ENCODE assay signal across 2 cellular contexts in genomic region chr20:33015700-33016580, GRCh38.
TF ChIP-seq lines count a peak whose summit lies in the region.

No MANE protein-coding gene starts in this region.

TF ChIP-seq in HepG2, 621 proteins besides CTCF, POLR2A, EP300 and RAD21 (continues in another document):
- TF ChIP-seq ZHX1 (CRISPR knock-in tag; IDR thresholded peaks at IDR 0.05; ENCODE audit: low read depth), result no peak
- peak; percentile 89 for TF ChIP-seq RBM22 (optimal IDR thresholded peaks at IDR 0.05; ENCODE audit: low read length)
- 0 out of 2 replicates have a peak, but pooled peaks have one; percentile 33 for TF ChIP-seq TARDBP (CRISPR knock-in tag; IDR thresholded peaks at IDR 0.05)
- TF ChIP-seq HNRNPH1 (optimal IDR thresholded peaks at IDR 0.05; ENCODE audit: low read depth, low read length), result peak; percentile 94
- TF ChIP-seq ZNF572 (CRISPR knock-in tag; IDR thresholded peaks at IDR 0.05), result no peak
- peak; percentile 77 for TF ChIP-seq RBFOX2 (IDR thresholded peaks at IDR 0.05; ENCODE audit: low read depth, low read length)
- TF ChIP-seq ZMYM3 (CRISPR knock-in tag; IDR thresholded peaks at IDR 0.05), result 0 out of 2 replicates have a peak, but pooled peaks have one; percentile 28
- TF ChIP-seq BRD4 (CRISPR knock-in tag; IDR thresholded peaks at IDR 0.05), result no peak
- no peak for TF ChIP-seq ZSCAN20 (CRISPR knock-in tag; IDR thresholded peaks at IDR 0.05; ENCODE audit: borderline replicate concordance)
- TF ChIP-seq AGO1 (IDR thresholded peaks at IDR 0.05; ENCODE audit: low read depth, low read length, poor library complexity, severe bottlenecking), result peak; percentile 62
- peak; percentile 55; the same call in 1 of the 2 replicates for TF ChIP-seq HNRNPL (IDR thresholded peaks at IDR 0.05; ENCODE audit: low read depth, low read length)
- no peak for TF ChIP-seq ZNF619 (CRISPR knock-in tag; IDR thresholded peaks at IDR 0.05)
- 0 out of 2 replicates have a peak, but pooled peaks have one; percentile 15 for TF ChIP-seq ZNF350 (CRISPR knock-in tag; IDR thresholded peaks at IDR 0.05; ENCODE audit: borderline replicate concordance, low read depth)
- TF ChIP-seq CSRNP1 (CRISPR knock-in tag; IDR thresholded peaks at IDR 0.05), result 0 out of 2 replicates have a peak, but pooled peaks have one; percentile 30
- peak; percentile 47; the same call in 1 of the 2 replicates for TF ChIP-seq TBX2 (CRISPR knock-in tag; IDR thresholded peaks at IDR 0.05; ENCODE audit: borderline replicate concordance)
- no peak for TF ChIP-seq AHDC1 (CRISPR knock-in tag; IDR thresholded peaks at IDR 0.05; ENCODE audit: borderline replicate concordance)
- peak; percentile 15 for TF ChIP-seq XRCC5 (optimal IDR thresholded peaks at IDR 0.05; ENCODE audit: low read length)
- peak; percentile 45; the same call in 1 of the 2 replicates for TF ChIP-seq POLR2AphosphoS5 (IDR thresholded peaks at IDR 0.05; ENCODE audit: low read depth, low read length)

TF ChIP-seq in H1, 55 proteins besides CTCF, POLR2A, EP300 and RAD21:
- TF ChIP-seq RBBP5 (IDR thresholded peaks at IDR 0.05; ENCODE audit: borderline replicate concordance, low read depth, low read length) (no peak), KDM1A (IDR thresholded peaks at IDR 0.05; ENCODE audit: borderline replicate concordance, low read length) (0 out of 2 replicates have a peak, but pooled peaks have one; percentile 23)
